In genomic region chr13:62300021-62300420, GRCh38 we compare ENCODE assay signal across 1 cellular context.
TF ChIP-seq lines count a peak whose summit lies in the region.

No MANE protein-coding gene starts in this region.

TF ChIP-seq in HEK293, 187 proteins besides CTCF, POLR2A, EP300 and RAD21 (continued from another document):
- no peak for TF ChIP-seq ZNF394 (tag by site-specific recombination; IDR thresholded peaks at IDR 0.05; ENCODE audit: borderline replicate concordance)
